10 cellular contexts compared by ENCODE assay signal in the genomic region with DNA sequence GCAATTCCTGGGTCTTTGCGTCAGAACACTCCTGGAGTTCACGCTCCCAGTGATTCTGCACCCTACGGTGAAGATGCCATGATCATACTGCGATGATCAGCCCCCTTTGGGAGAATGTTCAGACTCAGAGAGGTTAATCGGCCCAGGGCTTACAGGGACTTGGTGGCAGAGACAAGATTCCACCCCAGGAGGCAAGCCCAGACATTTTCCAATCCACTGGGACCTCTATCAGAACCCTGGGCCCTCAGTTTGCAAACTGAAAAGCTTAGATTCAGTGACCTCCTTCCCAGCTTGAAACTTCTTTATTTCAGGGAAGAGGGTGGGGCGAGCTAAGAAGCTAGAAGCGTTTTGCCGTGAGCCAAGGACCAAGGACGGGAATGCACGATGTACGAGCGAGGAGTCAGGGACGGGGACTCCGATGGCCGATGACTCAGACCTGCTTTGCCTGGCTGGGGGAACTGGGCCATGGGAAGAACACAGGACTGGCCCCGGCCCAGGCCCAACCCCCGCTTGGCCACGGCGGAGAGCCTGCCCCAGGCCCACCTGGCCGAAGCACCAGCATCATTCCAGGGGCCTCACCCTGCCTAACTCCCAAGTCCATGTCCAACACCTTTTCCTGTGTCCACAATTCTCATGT. TPM values are rescaled to one million over a fixed set of nuclear protein-coding genes. Genes with fewer than 3 reads are reported as not detected.
DNase-seq lines count a peak whose midpoint lies in the region; ATAC-seq and TF ChIP-seq lines count a peak whose summit lies in the region.
"Had no signal": no experiment of that assay in that cellular context is flagged by ENCODE, and none has a peak within 500 bp of the region (broad histone marks: within the 10 kb centered on the region; RNA-seq: fewer than 3 reads in every experiment).

No MANE protein-coding gene starts in this region.

- no peak for TF ChIP-seq CTCF in activated CD8-positive, alpha-beta T cell treated with anti-CD3 and anti-CD28 coated beads for 36 hours (IDR thresholded peaks at IDR 0.05)

- no peak for ATAC-seq in activated CD8-positive, alpha-beta T cell treated with anti-CD3 and anti-CD28 coated beads for 36 hours
- ATAC-seq in activated CD8-positive, alpha-beta T cell treated with anti-CD3 and anti-CD28 coated beads, Interleukin-2, amount 10 ng/mL, durations not matched to agents 7 days and 5 days = no peak
- no peak for ATAC-seq in GM18502 (IDR thresholded peaks at IDR 0.05; ENCODE audit: poor library complexity, unreplicated experiment)

- H3K9ac ChIP-seq in duodenal mucosa (ENCODE audit: low read depth in 1 of 2, low read length in 2 of 2) (no peak overlapping the region), mucosa of rectum (ENCODE audit: low read depth in 1 of 2, low read length in 2 of 2) (peak overlapping the region; percentile 46 to 47)

- H3K4me1 Mint-ChIP-seq in activated CD8-positive, alpha-beta T cell treated with anti-CD3 and anti-CD28 coated beads for 36 hours (ENCODE audit: low read depth) = peaks cover 24% of the 10 kb centered on the region
- H3K4me1 Mint-ChIP-seq in activated CD8-positive, alpha-beta T cell treated with anti-CD3 and anti-CD28 coated beads, Interleukin-2, amount 10 ng/mL, durations not matched to agents 7 days and 5 days (ENCODE audit: low read depth) = peaks cover 22% of the 10 kb centered on the region

- no peaks in the 10 kb centered on the region for H3K27me3 ChIP-seq in duodenal mucosa (ENCODE audit: control insufficient read depth in 1 of 2, insufficient read depth in 2 of 2, low read length in 2 of 2)
- H3K27me3 ChIP-seq in mucosa of rectum (ENCODE audit: control insufficient read depth in 2 of 2, insufficient read depth in 2 of 2, low read length in 2 of 2) = no peaks in the 10 kb centered on the region

- peak overlapping the region; percentile 67 for H3K27ac Mint-ChIP-seq in activated CD8-positive, alpha-beta T cell treated with anti-CD3 and anti-CD28 coated beads for 36 hours
- H3K27ac Mint-ChIP-seq in activated CD8-positive, alpha-beta T cell treated with anti-CD3 and anti-CD28 coated beads, Interleukin-2, amount 10 ng/mL, durations not matched to agents 7 days and 5 days = no peak overlapping the region

- no peaks in the 10 kb centered on the region for H3K9me3 ChIP-seq in duodenal mucosa (ENCODE audit: control insufficient read depth in 1 of 2, low read length in 2 of 2)
- no peaks in the 10 kb centered on the region for H3K9me3 ChIP-seq in mucosa of rectum (ENCODE audit: control insufficient read depth in 2 of 2, low read length in 2 of 2)

- intact Hi-C loops in activated CD8-positive, alpha-beta T cell treated with anti-CD3 and anti-CD28 coated beads for 36 hours (cut with micrococcal nuclease) = no loop called here

- H3K36me3 ChIP-seq in duodenal mucosa (ENCODE audit: control insufficient read depth in 1 of 2, insufficient read depth in 2 of 2, low read length in 2 of 2) (no peaks in the 10 kb centered on the region), mucosa of rectum (ENCODE audit: control insufficient read depth in 2 of 2, insufficient read depth in 2 of 2, low read length in 2 of 2) (no peaks in the 10 kb centered on the region), urinary bladder (ENCODE audit: insufficient read depth) (no peaks in the 10 kb centered on the region)

- POLR2A ChIA-PET in activated CD8-positive, alpha-beta T cell treated with anti-CD3 and anti-CD28 coated beads for 36 hours (lab: Charles Lee) = interaction anchor here (0.7 to 0.8 kb wide), 2 partner anchors 9 kb away, joined by 3 to 4 read pairs; no protein-coding TSS in a partner anchor
- POLR2A ChIA-PET in activated CD8-positive, alpha-beta T cell treated with anti-CD3 and anti-CD28 coated beads, Interleukin-2, amount 10 ng/mL, durations not matched to agents 7 days and 5 days (lab: Charles Lee) = no interaction called here

- 46% methylated on average over 20 of the region's 20 CpGs for whole genome bisulfite sequencing in urinary bladder

- H3K27me3 Mint-ChIP-seq in activated CD8-positive, alpha-beta T cell treated with anti-CD3 and anti-CD28 coated beads for 36 hours = no peaks in the 10 kb centered on the region
- no peaks in the 10 kb centered on the region for H3K27me3 Mint-ChIP-seq in activated CD8-positive, alpha-beta T cell treated with anti-CD3 and anti-CD28 coated beads, Interleukin-2, amount 10 ng/mL, durations not matched to agents 7 days and 5 days (ENCODE audit: low read depth)

- no peak overlapping the region for H3K4me3 Mint-ChIP-seq in activated CD8-positive, alpha-beta T cell treated with anti-CD3 and anti-CD28 coated beads for 36 hours
- no peak overlapping the region for H3K4me3 Mint-ChIP-seq in activated CD8-positive, alpha-beta T cell treated with anti-CD3 and anti-CD28 coated beads, Interleukin-2, amount 10 ng/mL, durations not matched to agents 7 days and 5 days

- peaks cover 12 to 23% of the 10 kb centered on the region in 2 donors for H3K4me1 ChIP-seq in duodenal mucosa (ENCODE audit: control insufficient read depth in 1 of 2, insufficient read depth in 2 of 2, low read length in 2 of 2)
- H3K4me1 ChIP-seq in mucosa of rectum (ENCODE audit: control insufficient read depth in 2 of 2, insufficient read depth in 2 of 2, low read length in 2 of 2) = peaks cover 13% of the 10 kb centered on the region in 2 donors
- no peaks in the 10 kb centered on the region for H3K4me1 ChIP-seq in urinary bladder (ENCODE audit: insufficient read depth)

- H3K4me3 ChIP-seq in duodenal mucosa (ENCODE audit: low read depth in 1 of 2, low read length in 2 of 2) (no peak overlapping the region), mucosa of rectum (ENCODE audit: low read length in 2 of 2) (peak overlapping the region; percentile 6 to 13), urinary bladder (ENCODE audit: low read depth, low read length) (no peak overlapping the region)

- H3K27ac ChIP-seq in duodenal mucosa (ENCODE audit: low read depth, low read length) (peak overlapping the region; percentile 74), mucosa of rectum (ENCODE audit: low read depth in 2 of 2, low read length in 2 of 2) (peak overlapping the region; percentile 82 to 88), urinary bladder (ENCODE audit: low read depth) (peak overlapping the region; percentile 76)

- no peaks in the 10 kb centered on the region for H3K36me3 Mint-ChIP-seq in activated CD8-positive, alpha-beta T cell treated with anti-CD3 and anti-CD28 coated beads for 36 hours (ENCODE audit: low read depth)
- H3K36me3 Mint-ChIP-seq in activated CD8-positive, alpha-beta T cell treated with anti-CD3 and anti-CD28 coated beads, Interleukin-2, amount 10 ng/mL, durations not matched to agents 7 days and 5 days (ENCODE audit: low read depth) = no peaks in the 10 kb centered on the region

- DNase-seq in activated CD8-positive, alpha-beta T cell treated with anti-CD3 and anti-CD28 coated beads for 36 hours = no peak
- DNase-seq in activated CD8-positive, alpha-beta T cell treated with anti-CD3 and anti-CD28 coated beads, Interleukin-2, amount 10 ng/mL, durations not matched to agents 7 days and 5 days = no peak
- DNase-seq in NCI-H524 treated with DMSO at 0.1 percent for 48 hours (lab: John Stamatoyannopoulos, UW) = no peak
- DNase-seq in effector CD8-positive, alpha-beta T cell (lab: John Stamatoyannopoulos, UW) = no peak
- DNase-seq: activated CD4-positive, CD25-positive, alpha-beta regulatory T cell treated with anti-CD3 and anti-CD28 coated beads, Interleukin-2, amount 50 U/mL, for 72 hours; MM.1S had no signal

- no peaks in the 10 kb centered on the region for H3K9me3 Mint-ChIP-seq in activated CD8-positive, alpha-beta T cell treated with anti-CD3 and anti-CD28 coated beads for 36 hours
- H3K9me3 Mint-ChIP-seq in activated CD8-positive, alpha-beta T cell treated with anti-CD3 and anti-CD28 coated beads, Interleukin-2, amount 10 ng/mL, durations not matched to agents 7 days and 5 days (ENCODE audit: insufficient read depth) = no peaks in the 10 kb centered on the region

- CTCF ChIA-PET in activated CD8-positive, alpha-beta T cell treated with anti-CD3 and anti-CD28 coated beads for 36 hours (lab: Charles Lee) = interaction anchor here (0.7 to 1.3 kb wide), 2 partner anchors 14 to 37 kb away, joined by 3 to 5 read pairs; no protein-coding TSS in a partner anchor
- CTCF ChIA-PET in activated CD8-positive, alpha-beta T cell treated with anti-CD3 and anti-CD28 coated beads, Interleukin-2, amount 10 ng/mL, durations not matched to agents 7 days and 5 days (lab: Charles Lee) = no interaction called here

RNA-seq across cellular contexts. Expression of a gene that starts 34.7 kb away (rescaled TPM):
- 10 to 100 TPM; 48.6 to 49.1 TPM for total RNA-seq in activated CD8-positive, alpha-beta T cell treated with anti-CD3 and anti-CD28 coated beads for 36 hours
- 1 to 10 TPM; 9.1 TPM for total RNA-seq in activated CD8-positive, alpha-beta T cell treated with anti-CD3 and anti-CD28 coated beads, Interleukin-2, amount 10 ng/mL, durations not matched to agents 7 days and 5 days
- total RNA-seq in urinary bladder = 16.5 TPM
- 152 TPM for polyA plus RNA-seq in urinary bladder

RNA-seq across cellular contexts. Expression of a gene that starts 53.3 kb away (rescaled TPM):
- total RNA-seq in activated CD8-positive, alpha-beta T cell treated with anti-CD3 and anti-CD28 coated beads for 36 hours = 10 to 100 TPM; 42.1 to 43.3 TPM
- 10 to 100 TPM; 46.5 to 51.0 TPM for total RNA-seq in activated CD8-positive, alpha-beta T cell treated with anti-CD3 and anti-CD28 coated beads, Interleukin-2, amount 10 ng/mL, durations not matched to agents 7 days and 5 days
- total RNA-seq in urinary bladder = 33.7 TPM
- polyA plus RNA-seq in urinary bladder = 44.0 TPM

Comparison
In these comparisons a context has a peak if more than half of its experiments do, and no peak if none do; other contexts are left out.
1. H3K4me3 ChIP-seq: peak in mucosa of rectum (2 of 2); none in duodenal mucosa (0 of 2) and urinary bladder (single experiment).
2. H3K9ac ChIP-seq: peak in mucosa of rectum (2 of 2); none in duodenal mucosa (0 of 2).
3. Peak in every context shown above with its lines, with median percentiles within 50 percentile points of each other: H3K27ac ChIP-seq.